In genomic region chr22:37684803-37685615, GRCh38 we compare ENCODE assay signal across 1 cellular context.
TF ChIP-seq lines count a peak whose summit lies in the region.

No MANE protein-coding gene starts in this region.

TF ChIP-seq in GM12878, 131 proteins besides CTCF, POLR2A, EP300 and RAD21:
- TF ChIP-seq, protein P1, sequence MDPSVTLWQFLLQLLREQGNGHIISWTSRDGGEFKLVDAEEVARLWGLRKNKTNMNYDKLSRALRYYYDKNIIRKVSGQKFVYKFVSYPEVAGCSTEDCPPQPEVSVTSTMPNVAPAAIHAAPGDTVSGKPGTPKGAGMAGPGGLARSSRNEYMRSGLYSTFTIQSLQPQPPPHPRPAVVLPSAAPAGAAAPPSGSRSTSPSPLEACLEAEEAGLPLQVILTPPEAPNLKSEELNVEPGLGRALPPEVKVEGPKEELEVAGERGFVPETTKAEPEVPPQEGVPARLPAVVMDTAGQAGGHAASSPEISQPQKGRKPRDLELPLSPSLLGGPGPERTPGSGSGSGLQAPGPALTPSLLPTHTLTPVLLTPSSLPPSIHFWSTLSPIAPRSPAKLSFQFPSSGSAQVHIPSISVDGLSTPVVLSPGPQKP (IDR thresholded peaks at IDR 0.05; ENCODE audit: low read depth, low read length), result no peak
- TF ChIP-seq, protein P2, sequence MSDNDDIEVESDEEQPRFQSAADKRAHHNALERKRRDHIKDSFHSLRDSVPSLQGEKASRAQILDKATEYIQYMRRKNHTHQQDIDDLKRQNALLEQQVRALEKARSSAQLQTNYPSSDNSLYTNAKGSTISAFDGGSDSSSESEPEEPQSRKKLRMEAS (IDR thresholded peaks at IDR 0.05; ENCODE audit: low read depth, low read length), result no peak
- TF ChIP-seq, protein P3, sequence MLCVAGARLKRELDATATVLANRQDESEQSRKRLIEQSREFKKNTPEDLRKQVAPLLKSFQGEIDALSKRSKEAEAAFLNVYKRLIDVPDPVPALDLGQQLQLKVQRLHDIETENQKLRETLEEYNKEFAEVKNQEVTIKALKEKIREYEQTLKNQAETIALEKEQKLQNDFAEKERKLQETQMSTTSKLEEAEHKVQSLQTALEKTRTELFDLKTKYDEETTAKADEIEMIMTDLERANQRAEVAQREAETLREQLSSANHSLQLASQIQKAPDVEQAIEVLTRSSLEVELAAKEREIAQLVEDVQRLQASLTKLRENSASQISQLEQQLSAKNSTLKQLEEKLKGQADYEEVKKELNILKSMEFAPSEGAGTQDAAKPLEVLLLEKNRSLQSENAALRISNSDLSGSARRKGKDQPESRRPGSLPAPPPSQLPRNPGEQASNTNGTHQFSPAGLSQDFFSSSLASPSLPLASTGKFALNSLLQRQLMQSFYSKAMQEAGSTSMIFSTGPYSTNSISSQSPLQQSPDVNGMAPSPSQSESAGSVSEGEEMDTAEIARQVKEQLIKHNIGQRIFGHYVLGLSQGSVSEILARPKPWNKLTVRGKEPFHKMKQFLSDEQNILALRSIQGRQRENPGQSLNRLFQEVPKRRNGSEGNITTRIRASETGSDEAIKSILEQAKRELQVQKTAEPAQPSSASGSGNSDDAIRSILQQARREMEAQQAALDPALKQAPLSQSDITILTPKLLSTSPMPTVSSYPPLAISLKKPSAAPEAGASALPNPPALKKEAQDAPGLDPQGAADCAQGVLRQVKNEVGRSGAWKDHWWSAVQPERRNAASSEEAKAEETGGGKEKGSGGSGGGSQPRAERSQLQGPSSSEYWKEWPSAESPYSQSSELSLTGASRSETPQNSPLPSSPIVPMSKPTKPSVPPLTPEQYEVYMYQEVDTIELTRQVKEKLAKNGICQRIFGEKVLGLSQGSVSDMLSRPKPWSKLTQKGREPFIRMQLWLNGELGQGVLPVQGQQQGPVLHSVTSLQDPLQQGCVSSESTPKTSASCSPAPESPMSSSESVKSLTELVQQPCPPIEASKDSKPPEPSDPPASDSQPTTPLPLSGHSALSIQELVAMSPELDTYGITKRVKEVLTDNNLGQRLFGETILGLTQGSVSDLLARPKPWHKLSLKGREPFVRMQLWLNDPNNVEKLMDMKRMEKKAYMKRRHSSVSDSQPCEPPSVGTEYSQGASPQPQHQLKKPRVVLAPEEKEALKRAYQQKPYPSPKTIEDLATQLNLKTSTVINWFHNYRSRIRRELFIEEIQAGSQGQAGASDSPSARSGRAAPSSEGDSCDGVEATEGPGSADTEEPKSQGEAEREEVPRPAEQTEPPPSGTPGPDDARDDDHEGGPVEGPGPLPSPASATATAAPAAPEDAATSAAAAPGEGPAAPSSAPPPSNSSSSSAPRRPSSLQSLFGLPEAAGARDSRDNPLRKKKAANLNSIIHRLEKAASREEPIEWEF (IDR thresholded peaks at IDR 0.05; ENCODE audit: insufficient replicate concordance, low read depth, low read length), result no peak
- TF ChIP-seq JUND (IDR thresholded peaks at IDR 0.05; ENCODE audit: low read depth, low read length) (no peak), ZNF217 (IDR thresholded peaks at IDR 0.05) (no peak), SREBF2 (IDR thresholded peaks at IDR 0.05; ENCODE audit: low read length) (no peak), POLR2AphosphoS2 (IDR thresholded peaks at IDR 0.05; ENCODE audit: low read depth, low read length) (no peak), IKZF1 (conservative IDR thresholded peaks at IDR 0.05) (no peak)
- TF ChIP-seq, protein P4, sequence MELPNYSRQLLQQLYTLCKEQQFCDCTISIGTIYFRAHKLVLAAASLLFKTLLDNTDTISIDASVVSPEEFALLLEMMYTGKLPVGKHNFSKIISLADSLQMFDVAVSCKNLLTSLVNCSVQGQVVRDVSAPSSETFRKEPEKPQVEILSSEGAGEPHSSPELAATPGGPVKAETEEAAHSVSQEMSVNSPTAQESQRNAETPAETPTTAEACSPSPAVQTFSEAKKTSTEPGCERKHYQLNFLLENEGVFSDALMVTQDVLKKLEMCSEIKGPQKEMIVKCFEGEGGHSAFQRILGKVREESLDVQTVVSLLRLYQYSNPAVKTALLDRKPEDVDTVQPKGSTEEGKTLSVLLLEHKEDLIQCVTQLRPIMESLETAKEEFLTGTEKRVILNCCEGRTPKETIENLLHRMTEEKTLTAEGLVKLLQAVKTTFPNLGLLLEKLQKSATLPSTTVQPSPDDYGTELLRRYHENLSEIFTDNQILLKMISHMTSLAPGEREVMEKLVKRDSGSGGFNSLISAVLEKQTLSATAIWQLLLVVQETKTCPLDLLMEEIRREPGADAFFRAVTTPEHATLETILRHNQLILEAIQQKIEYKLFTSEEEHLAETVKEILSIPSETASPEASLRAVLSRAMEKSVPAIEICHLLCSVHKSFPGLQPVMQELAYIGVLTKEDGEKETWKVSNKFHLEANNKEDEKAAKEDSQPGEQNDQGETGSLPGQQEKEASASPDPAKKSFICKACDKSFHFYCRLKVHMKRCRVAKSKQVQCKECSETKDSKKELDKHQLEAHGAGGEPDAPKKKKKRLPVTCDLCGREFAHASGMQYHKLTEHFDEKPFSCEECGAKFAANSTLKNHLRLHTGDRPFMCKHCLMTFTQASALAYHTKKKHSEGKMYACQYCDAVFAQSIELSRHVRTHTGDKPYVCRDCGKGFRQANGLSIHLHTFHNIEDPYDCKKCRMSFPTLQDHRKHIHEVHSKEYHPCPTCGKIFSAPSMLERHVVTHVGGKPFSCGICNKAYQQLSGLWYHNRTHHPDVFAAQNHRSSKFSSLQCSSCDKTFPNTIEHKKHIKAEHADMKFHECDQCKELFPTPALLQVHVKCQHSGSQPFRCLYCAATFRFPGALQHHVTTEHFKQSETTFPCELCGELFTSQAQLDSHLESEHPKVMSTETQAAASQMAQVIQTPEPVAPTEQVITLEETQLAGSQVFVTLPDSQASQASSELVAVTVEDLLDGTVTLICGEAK (IDR thresholded peaks at IDR 0.05; ENCODE audit: borderline replicate concordance), result no peak
